ENCODE assay signal across 8 cellular contexts in genomic region chr17:74972973-74973328, GRCh38. TPM values are rescaled to one million over a fixed set of nuclear protein-coding genes. Genes with fewer than 3 reads are reported as not detected.
DNase-seq lines count a peak whose midpoint lies in the region; ATAC-seq and TF ChIP-seq lines count a peak whose summit lies in the region.

No MANE protein-coding gene starts in this region.

- H3K4me3 Mint-ChIP-seq in dendritic cell treated with granulocyte-macrophage colony-stimulating factor and Interleukin-4, amounts not matched to agents 40 ng/mL and 50 ng/mL, for 4 days, result peak overlapping the region; percentile 49
- peak overlapping the region; percentile 85 for H3K4me3 Mint-ChIP-seq in neural crest cell

- no peaks in the 10 kb centered on the region for H3K9me3 ChIP-seq in IMR-90 (ENCODE audit: control insufficient read depth, insufficient read depth, low read length)

- H3K27ac ChIP-seq in ACC112 (ENCODE audit: low read depth, low read length) (no peak overlapping the region), IMR-90 (ENCODE audit: insufficient read depth, low read length) (no peak overlapping the region)

- H3K23ac ChIP-seq in IMR-90 (ENCODE audit: low read depth, low read length), result no peak overlapping the region

- TF ChIP-seq CTCF in IMR-90 (conservative IDR thresholded peaks at IDR 0.05; ENCODE audit: low read depth, low read length) (no peak), neural crest cell (conservative IDR thresholded peaks at IDR 0.05) (no peak)

- H3K9me3 Mint-ChIP-seq in dendritic cell treated with granulocyte-macrophage colony-stimulating factor and Interleukin-4, amounts not matched to agents 40 ng/mL and 50 ng/mL, for 4 days, result no peaks in the 10 kb centered on the region
- H3K9me3 Mint-ChIP-seq in neural crest cell, result no peaks in the 10 kb centered on the region

- H3K36me3 ChIP-seq in ACC112 (ENCODE audit: insufficient read depth, low read length) (no peaks in the 10 kb centered on the region), IMR-90 (ENCODE audit: control insufficient read depth, insufficient read depth, low read length) (no peaks in the 10 kb centered on the region)

- no peaks in the 10 kb centered on the region for H3K9me1 ChIP-seq in IMR-90 (ENCODE audit: insufficient read depth, low read length)

- H3K4me1 Mint-ChIP-seq in dendritic cell treated with granulocyte-macrophage colony-stimulating factor and Interleukin-4, amounts not matched to agents 40 ng/mL and 50 ng/mL, for 4 days (ENCODE audit: low read depth), result peaks cover 6% of the 10 kb centered on the region
- peaks cover 5% of the 10 kb centered on the region for H3K4me1 Mint-ChIP-seq in neural crest cell

- H3K36me3 Mint-ChIP-seq in dendritic cell treated with granulocyte-macrophage colony-stimulating factor and Interleukin-4, amounts not matched to agents 40 ng/mL and 50 ng/mL, for 4 days (ENCODE audit: low read depth), result no peaks in the 10 kb centered on the region
- no peaks in the 10 kb centered on the region for H3K36me3 Mint-ChIP-seq in neural crest cell (ENCODE audit: low read depth)

- H3K79me1 ChIP-seq in IMR-90 (ENCODE audit: low read depth in 1 of 2, low read length in 2 of 2), result no peaks in the 10 kb centered on the region

- CTCF ChIA-PET in IMR-90 (lab: Yijun Ruan, JAX), result no interaction called here

- no peak overlapping the region for H4K8ac ChIP-seq in IMR-90 (ENCODE audit: low read depth in 2 of 2, low read length in 2 of 2)

- WGBS in IMR-90 (ENCODE audit: extremely low coverage in 2 of 2, insufficient read length in 1 of 2), 2 experiments, result 20% methylated on average over 3 of the region's 17 CpGs; no CpG with 5 or more reads in 1 of the 2 experiments

- H2BK120ac ChIP-seq in IMR-90 (ENCODE audit: low read depth, low read length), result no peak overlapping the region

- no peaks in the 10 kb centered on the region for H4K20me1 ChIP-seq in IMR-90 (ENCODE audit: insufficient read depth, low read length)

- TF ChIP-seq RAD21 in IMR-90 (IDR thresholded peaks at IDR 0.05; ENCODE audit: low read length), result no peak

- intact Hi-C loops in IMR-90 (cut with micrococcal nuclease), result no loop called here
- intact Hi-C loops in dendritic cell treated with granulocyte-macrophage colony-stimulating factor and Interleukin-4, amounts not matched to agents 40 ng/mL and 50 ng/mL, for 4 days (cut with micrococcal nuclease), result no loop called here

- no peak overlapping the region for H3K56ac ChIP-seq in IMR-90 (ENCODE audit: extremely low read depth, insufficient read depth, low read length)

- H3K27me3 ChIP-seq in ACC112 (ENCODE audit: insufficient read depth, low read length) (peaks cover 36% of the 10 kb centered on the region), IMR-90 (ENCODE audit: control insufficient read depth, insufficient read depth, low read length) (peaks cover 49% of the 10 kb centered on the region)

- no peak overlapping the region for H3K9ac ChIP-seq in IMR-90 (ENCODE audit: low read depth, low read length)

- no peak overlapping the region for H3K18ac ChIP-seq in IMR-90 (ENCODE audit: low read depth, low read length)

- no peak overlapping the region for H2BK15ac ChIP-seq in IMR-90 (ENCODE audit: low read depth, low read length)

- no peak overlapping the region for H2AK5ac ChIP-seq in IMR-90 (ENCODE audit: low read depth, low read length)

- TF ChIP-seq POLR2A in IMR-90 (IDR thresholded peaks at IDR 0.05; ENCODE audit: low read depth, low read length), result no peak

- H3K4me1 ChIP-seq in ACC112 (ENCODE audit: control insufficient read depth, insufficient read depth, low read length, unreplicated experiment) (no peaks in the 10 kb centered on the region), IMR-90 (ENCODE audit: control insufficient read depth, insufficient read depth, low read length) (0 out of 2 replicates have a peak, but pooled peaks cover 2% of the 10 kb centered on the region)

- DNase-seq in IMR-90 (no peak), neural crest cell (ENCODE audit: low read depth, low spot score) (no peak), NCI-H1417 (lab: John Stamatoyannopoulos, UW) (no peak), GM03348 (ENCODE audit: low spot score) (no peak)
- no peak for DNase-seq in stimulated activated naive CD4-positive, alpha-beta T cell treated with Interleukin-2 at 50 U/mL for 16 hours (lab: John Stamatoyannopoulos, UW)

- POLR2A ChIA-PET in IMR-90 (lab: Charles Lee; ENCODE audit: unreplicated experiment), result interaction anchor here (0.8 to 1.3 kb wide), 2 partner anchors 14 to 16 kb away, joined by 4 to 5 read pairs; partner anchors contain the start of gene CDR2L

- H3K4me3 ChIP-seq in ACC112 (ENCODE audit: low read depth, low read length), result peak overlapping the region; percentile 56; the same call in 1 of the 2 replicates
- peak overlapping the region; percentile 18; the same call in 1 of the 2 replicates for H3K4me3 ChIP-seq in IMR-90 (ENCODE audit: insufficient read depth, low read depth, low read length)

- H3K27me3 Mint-ChIP-seq in dendritic cell treated with granulocyte-macrophage colony-stimulating factor and Interleukin-4, amounts not matched to agents 40 ng/mL and 50 ng/mL, for 4 days, result peaks cover 77% of the 10 kb centered on the region
- peaks cover 54% of the 10 kb centered on the region for H3K27me3 Mint-ChIP-seq in neural crest cell (ENCODE audit: low read depth)

- BruUV-seq in IMR-90 (replicated peaks; lab: Mats Ljungman, UMichigan), result no TSS peak

- H2BK5ac ChIP-seq in IMR-90 (ENCODE audit: low read depth, low read length, poor library complexity, severe bottlenecking), result no peak overlapping the region

- H3K27ac Mint-ChIP-seq in dendritic cell treated with granulocyte-macrophage colony-stimulating factor and Interleukin-4, amounts not matched to agents 40 ng/mL and 50 ng/mL, for 4 days, result peak overlapping the region; percentile 2
- H3K27ac Mint-ChIP-seq in neural crest cell (ENCODE audit: unreplicated experiment), result no peak overlapping the region

- H4K5ac ChIP-seq in IMR-90 (ENCODE audit: low read depth, low read length), result no peak overlapping the region

- no peaks in the 10 kb centered on the region for H3K79me2 ChIP-seq in ACC112 (ENCODE audit: control insufficient read depth, insufficient read depth, low read length, unreplicated experiment)

- no peak overlapping the region for H2BK20ac ChIP-seq in IMR-90 (ENCODE audit: low read depth, low read length)

- ATAC-seq in IMR-90 (ENCODE audit: low read depth), result no peak
- no peak for ATAC-seq in HG03469 (IDR thresholded peaks at IDR 0.05; ENCODE audit: unreplicated experiment)

- in situ Hi-C loops in IMR-90 (cut with MboI; ENCODE audit: low sequenced_read_pairs), result no loop called here

- H2AFZ ChIP-seq in ACC112 (ENCODE audit: low read length, unreplicated experiment) (peak overlapping the region; percentile 9), IMR-90 (replicated peaks; ENCODE audit: low read length, poor library complexity) (peak overlapping the region; percentile 71)

- no peak overlapping the region for H3K4ac ChIP-seq in IMR-90 (ENCODE audit: low read depth, low read length)

- no peak overlapping the region for H3K14ac ChIP-seq in IMR-90 (replicated peaks; ENCODE audit: low read depth, low read length)

- dilution Hi-C loops in IMR-90 (cut with HindIII; ENCODE audit: low sequenced_read_pairs, unreplicated experiment), result no loop called here

- no peak overlapping the region for H2AK9ac ChIP-seq in IMR-90 (replicated peaks; ENCODE audit: low read depth, low read length, poor library complexity)

- peak overlapping the region; percentile 66 for H3K4me2 ChIP-seq in IMR-90 (ENCODE audit: low read depth, low read length)

- H4K91ac ChIP-seq in IMR-90 (ENCODE audit: insufficient read depth, low read depth, low read length), result no peak overlapping the region

TF ChIP-seq in IMR-90, 13 proteins besides CTCF, POLR2A, EP300 and RAD21 (continues in another document):
- no peak for TF ChIP-seq CEBPB (IDR thresholded peaks at IDR 0.05; ENCODE audit: low read depth, low read length)
- no peak for TF ChIP-seq RFX5 (IDR thresholded peaks at IDR 0.05; ENCODE audit: low read depth, low read length)
- no peak for TF ChIP-seq FOS (IDR thresholded peaks at IDR 0.05; ENCODE audit: low read depth, low read length)
- no peak for TF ChIP-seq MAFK (IDR thresholded peaks at IDR 0.05; ENCODE audit: low read depth, low read length)
- no peak for TF ChIP-seq ELK1 (IDR thresholded peaks at IDR 0.05; ENCODE audit: borderline replicate concordance, low read depth, low read length)

RNA-seq across cellular contexts. Expression of gene HID1, which starts 0.4 kb away (rescaled TPM):
- 0.18 and 0.56 TPM in 2 replicates for total RNA-seq in IMR-90 (2012; rRNA removed)
- 1.7 and 2.7 TPM in 2 replicates for polyA plus RNA-seq in IMR-90 (2012; rRNA removed)
- 0.27 and 2.5 TPM in 2 replicates for polyA plus RNA-seq in IMR-90 (2012; cell fraction: cytosol; rRNA removed)
- polyA plus RNA-seq in IMR-90 (2012; cell fraction: nucleus; rRNA removed; ENCODE audit: low replicate concordance), result 6.8 and 10.5 TPM in 2 replicates
- 11.8 and 14.6 TPM in 2 replicates for total RNA-seq in neural crest cell

RNA-seq across cellular contexts. Expression of gene CDR2L, which starts 14.5 kb away (rescaled TPM):
- total RNA-seq in IMR-90 (2012; rRNA removed), result 5.6 and 5.7 TPM in 2 replicates
- polyA plus RNA-seq in IMR-90 (2012; rRNA removed), result 18.9 and 23.2 TPM in 2 replicates
- polyA plus RNA-seq in IMR-90 (2012; cell fraction: cytosol; rRNA removed), result 14.2 and 21.1 TPM in 2 replicates
- polyA plus RNA-seq in IMR-90 (2012; cell fraction: nucleus; rRNA removed; ENCODE audit: low replicate concordance), result 12.6 and 30.3 TPM in 2 replicates
- total RNA-seq in neural crest cell, result 24.0 and 24.1 TPM in 2 replicates

RNA-seq across cellular contexts. Expression of gene OTOP3, which starts 37.3 kb away (rescaled TPM):
- total RNA-seq in IMR-90 (2012; rRNA removed) (not detected in 2 replicates), neural crest cell (not detected in 2 replicates)
- not detected in 2 replicates for polyA plus RNA-seq in IMR-90 (2012; rRNA removed)
- polyA plus RNA-seq in IMR-90 (2012; cell fraction: cytosol; rRNA removed), result not detected in 2 replicates
- not detected in 2 replicates for polyA plus RNA-seq in IMR-90 (2012; cell fraction: nucleus; rRNA removed; ENCODE audit: low replicate concordance)

RNA-seq across cellular contexts. Expression of gene MRPL58, which starts 39.5 kb away (rescaled TPM):
- 42.5 and 53.9 TPM in 2 replicates for total RNA-seq in IMR-90 (2012; rRNA removed)
- polyA plus RNA-seq in IMR-90 (2012; rRNA removed), result 49.0 and 53.0 TPM in 2 replicates
- polyA plus RNA-seq in IMR-90 (2012; cell fraction: cytosol; rRNA removed), result 72.6 and 78.2 TPM in 2 replicates
- 21.8 and 25.5 TPM in 2 replicates for polyA plus RNA-seq in IMR-90 (2012; cell fraction: nucleus; rRNA removed; ENCODE audit: low replicate concordance)
- total RNA-seq in neural crest cell, result 35.3 and 37.6 TPM in 2 replicates

RNA-seq across cellular contexts. Expression of gene OTOP2, which starts 48.9 kb away (rescaled TPM):
- total RNA-seq in IMR-90 (2012; rRNA removed) (not detected in 2 replicates), neural crest cell (not detected in 2 replicates)
- not detected in 2 replicates for polyA plus RNA-seq in IMR-90 (2012; rRNA removed)
- not detected in 2 replicates for polyA plus RNA-seq in IMR-90 (2012; cell fraction: cytosol; rRNA removed)
- polyA plus RNA-seq in IMR-90 (2012; cell fraction: nucleus; rRNA removed; ENCODE audit: low replicate concordance), result not detected in 2 replicates
